In the genomic region with DNA sequence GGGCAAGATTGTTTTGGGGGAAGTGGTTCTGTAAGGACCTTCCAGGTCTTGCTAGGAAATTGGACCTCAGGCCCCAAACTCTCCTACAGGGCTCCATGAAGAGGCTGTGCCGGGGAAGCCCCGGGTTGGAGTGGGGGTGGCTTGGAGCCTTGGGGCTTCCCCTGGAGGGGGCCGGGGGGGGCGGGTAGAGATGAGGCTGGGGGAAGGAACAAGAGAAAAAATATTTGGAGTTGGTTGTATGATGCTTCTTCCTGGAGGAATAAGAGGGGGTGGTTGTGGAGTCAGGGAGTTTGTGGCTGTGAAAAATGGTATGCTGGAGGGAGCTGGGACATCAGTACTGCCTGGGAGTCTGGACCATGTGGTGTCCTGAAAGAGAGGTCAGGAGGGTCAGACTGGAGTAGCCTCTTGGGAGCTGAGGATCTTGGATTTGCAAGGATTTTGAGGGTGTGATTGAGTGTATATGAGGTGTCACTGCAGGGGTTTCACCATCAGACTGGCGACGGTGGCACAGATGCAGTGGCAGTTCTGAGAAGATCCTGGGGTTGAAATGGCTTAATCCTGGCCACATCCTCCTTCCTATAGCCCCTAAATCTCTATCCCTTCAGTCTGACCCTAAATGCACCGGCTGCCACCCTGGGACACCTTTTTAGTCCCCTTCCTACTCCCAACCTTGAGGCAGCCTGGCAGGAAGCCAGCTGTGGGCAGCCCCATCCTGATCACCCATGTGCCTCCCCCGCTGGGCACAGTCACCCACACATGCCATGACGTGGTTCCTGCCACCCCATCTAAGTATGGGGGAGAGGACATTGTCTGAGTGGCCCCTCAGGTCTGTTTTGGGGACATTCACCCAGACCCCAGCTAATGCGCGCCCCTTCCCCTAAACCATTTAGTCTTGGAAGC, we compare ENCODE assay signal across 9 cellular contexts. TPM values are rescaled to one million over a fixed set of nuclear protein-coding genes. Genes with fewer than 3 reads are reported as not detected.
DNase-seq lines count a peak whose midpoint lies in the region; ATAC-seq and TF ChIP-seq lines count a peak whose summit lies in the region.
"Had no signal": no experiment of that assay in that cellular context is flagged by ENCODE, and none has a peak within 500 bp of the region (broad histone marks: within the 10 kb centered on the region; RNA-seq: fewer than 3 reads in every experiment).

No MANE protein-coding gene starts in this region.

- H3K27me3 ChIP-seq in CD4-positive, CD25-positive, alpha-beta regulatory T cell (ENCODE audit: control insufficient read depth, insufficient read depth, low read length), result no peaks in the 10 kb centered on the region

- BruUV-seq in MCF 10A (replicated peaks; lab: Mats Ljungman, UMichigan), result no TSS peak

- peak overlapping the region; percentile 99 for H3K27ac ChIP-seq in CD4-positive, CD25-positive, alpha-beta regulatory T cell (ENCODE audit: insufficient read depth, low read length, poor library complexity, severe bottlenecking)
- H3K27ac ChIP-seq: epithelial cell of prostate had no signal

- peaks cover 94% of the 10 kb centered on the region for H3K4me1 ChIP-seq in CD4-positive, CD25-positive, alpha-beta regulatory T cell (ENCODE audit: control insufficient read depth, insufficient read depth, low read length, poor library complexity, severe bottlenecking)

- peak overlapping the region; percentile 97 to 100 (median 99) for H3K27ac Mint-ChIP-seq in CD4-positive, CD25-positive, alpha-beta regulatory T cell
- H3K27ac Mint-ChIP-seq in T-helper 17 cell (peak overlapping the region; percentile 99), MCF 10A (ENCODE audit: low read depth, unreplicated experiment) (no peak overlapping the region), type B pancreatic cell (no peak overlapping the region)
- H3K27ac Mint-ChIP-seq in natural killer cell treated with Interleukin-12 subunit alpha and Interleukin-12 subunit beta and Interleukin-15 and Interleukin-18, amount 100 ng/mL, for 72 hours, result peak overlapping the region; percentile 98 to 99

- peaks cover 1 to 88% (median 49%) of the 10 kb centered on the region in 4 donors for H3K4me1 Mint-ChIP-seq in CD4-positive, CD25-positive, alpha-beta regulatory T cell
- H3K4me1 Mint-ChIP-seq in T-helper 17 cell (peaks cover 68% of the 10 kb centered on the region), MCF 10A (ENCODE audit: insufficient read depth, unreplicated experiment) (peaks cover 76% of the 10 kb centered on the region), type B pancreatic cell (ENCODE audit: unreplicated experiment) (peaks cover 69% of the 10 kb centered on the region)
- H3K4me1 Mint-ChIP-seq in natural killer cell treated with Interleukin-12 subunit alpha and Interleukin-12 subunit beta and Interleukin-15 and Interleukin-18, amount 100 ng/mL, for 72 hours (ENCODE audit: low read depth in 2 of 2), result peaks cover 77 to 89% of the 10 kb centered on the region in 2 donors

- POLR2A ChIA-PET in MCF 10A (lab: Yijun Ruan, JAX), result interaction anchor here (0.8 to 2.8 kb wide), 4 partner anchors 11 to 22 kb away, joined by 3 to 11 read pairs (median 4); no protein-coding TSS in a partner anchor

- no peaks in the 10 kb centered on the region for H3K9me3 ChIP-seq in CD4-positive, CD25-positive, alpha-beta regulatory T cell (ENCODE audit: control insufficient read depth in 2 of 2, low read length in 2 of 2)
- H3K9me3 ChIP-seq in T-helper 17 cell (ENCODE audit: control insufficient read depth, low read length, poor library complexity, severe bottlenecking), result no peaks in the 10 kb centered on the region

- H3K4me3 ChIP-seq in CD4-positive, CD25-positive, alpha-beta regulatory T cell (ENCODE audit: low read depth, low read length), result peak overlapping the region; percentile 83

- peaks cover 18% of the 10 kb centered on the region for H3K27me3 Mint-ChIP-seq in CD4-positive, CD25-positive, alpha-beta regulatory T cell
- H3K27me3 Mint-ChIP-seq in T-helper 17 cell, result no peaks in the 10 kb centered on the region
- H3K27me3 Mint-ChIP-seq in MCF 10A (ENCODE audit: insufficient read depth, unreplicated experiment), result no peaks in the 10 kb centered on the region
- no peaks in the 10 kb centered on the region for H3K27me3 Mint-ChIP-seq in natural killer cell treated with Interleukin-12 subunit alpha and Interleukin-12 subunit beta and Interleukin-15 and Interleukin-18, amount 100 ng/mL, for 72 hours
- no peaks in the 10 kb centered on the region for H3K27me3 Mint-ChIP-seq in type B pancreatic cell

- TF ChIP-seq CTCF in MCF 10A (IDR thresholded peaks at IDR 0.05; ENCODE audit: unreplicated experiment) (no peak), type B pancreatic cell (conservative IDR thresholded peaks at IDR 0.05) (no peak)

- H3K36me3 Mint-ChIP-seq in CD4-positive, CD25-positive, alpha-beta regulatory T cell, result no peaks in the 10 kb centered on the region
- H3K36me3 Mint-ChIP-seq in T-helper 17 cell (ENCODE audit: low read depth) (peaks cover 8% of the 10 kb centered on the region), MCF 10A (ENCODE audit: insufficient read depth, unreplicated experiment) (peaks cover 5% of the 10 kb centered on the region), type B pancreatic cell (no peaks in the 10 kb centered on the region)
- H3K36me3 Mint-ChIP-seq in natural killer cell treated with Interleukin-12 subunit alpha and Interleukin-12 subunit beta and Interleukin-15 and Interleukin-18, amount 100 ng/mL, for 72 hours, result no peaks in the 10 kb centered on the region

- H3K4me3 Mint-ChIP-seq in CD4-positive, CD25-positive, alpha-beta regulatory T cell, result peak overlapping the region; percentile 92 to 99 (median 96)
- H3K4me3 Mint-ChIP-seq in T-helper 17 cell, result peak overlapping the region; percentile 96
- H3K4me3 Mint-ChIP-seq in MCF 10A (ENCODE audit: unreplicated experiment), result peak overlapping the region; percentile 81
- H3K4me3 Mint-ChIP-seq in natural killer cell treated with Interleukin-12 subunit alpha and Interleukin-12 subunit beta and Interleukin-15 and Interleukin-18, amount 100 ng/mL, for 72 hours, result peak overlapping the region; percentile 93
- H3K4me3 Mint-ChIP-seq in type B pancreatic cell, result peak overlapping the region; percentile 90

- DNase-seq in CD4-positive, CD25-positive, alpha-beta regulatory T cell, result peak; percentile 73 to 83 (median 77)
- DNase-seq in T-helper 17 cell, result peak; percentile 79 to 83 (median 80)
- DNase-seq in MCF 10A (ENCODE audit: unreplicated experiment), result no peak
- DNase-seq in natural killer cell treated with Interleukin-12 subunit alpha and Interleukin-12 subunit beta and Interleukin-15 and Interleukin-18, amount 100 ng/mL, for 72 hours (ENCODE audit: low spot score), result peak; percentile 74
- no peak for DNase-seq in type B pancreatic cell (ENCODE audit: extremely low spot score, unreplicated experiment)

- H3K36me3 ChIP-seq in CD4-positive, CD25-positive, alpha-beta regulatory T cell (ENCODE audit: control insufficient read depth, insufficient read depth, low read length), result no peaks in the 10 kb centered on the region

- peak in 1 of 2 donors; percentile 12 for ATAC-seq in CD4-positive, CD25-positive, alpha-beta regulatory T cell (ENCODE audit: low read depth in 2 of 2)
- ATAC-seq in T-helper 17 cell, result peak; percentile 17
- ATAC-seq in natural killer cell treated with Interleukin-12 subunit alpha and Interleukin-12 subunit beta and Interleukin-15 and Interleukin-18, amount 100 ng/mL, for 72 hours, result no peak
- ATAC-seq in HG03095 (IDR thresholded peaks at IDR 0.05; ENCODE audit: unreplicated experiment), result no peak
- no peak for ATAC-seq in GM18858 (IDR thresholded peaks at IDR 0.05; ENCODE audit: unreplicated experiment)
- ATAC-seq in HG03521 (IDR thresholded peaks at IDR 0.05; ENCODE audit: unreplicated experiment), result no peak

- CTCF ChIA-PET in MCF 10A (lab: Yijun Ruan, JAX), result interaction anchor here (0.6 to 1.1 kb wide), 6 partner anchors 8 to 95 kb away, joined by 3 to 7 read pairs (median 3); no protein-coding TSS in a partner anchor

- peaks cover 0 to 7% (median 0%) of the 10 kb centered on the region in 7 donors for H3K9me3 Mint-ChIP-seq in CD4-positive, CD25-positive, alpha-beta regulatory T cell
- H3K9me3 Mint-ChIP-seq in MCF 10A (ENCODE audit: unreplicated experiment), result no peaks in the 10 kb centered on the region
- no peaks in the 10 kb centered on the region for H3K9me3 Mint-ChIP-seq in natural killer cell treated with Interleukin-12 subunit alpha and Interleukin-12 subunit beta and Interleukin-15 and Interleukin-18, amount 100 ng/mL, for 72 hours
- no peaks in the 10 kb centered on the region for H3K9me3 Mint-ChIP-seq in type B pancreatic cell

- intact Hi-C loops in MCF 10A (cut with micrococcal nuclease), result no loop called here

RNA-seq across cellular contexts. Expression of gene RARA, which starts 10.9 kb away (rescaled TPM):
- 126 TPM for total RNA-seq in CD4-positive, CD25-positive, alpha-beta regulatory T cell
- polyA plus RNA-seq in CD4-positive, CD25-positive, alpha-beta regulatory T cell, result 10 to 100 TPM in 3 of 4 donors, 1 to 10 TPM in 1; 7.3 to 14.5 (median 12.6) TPM
- total RNA-seq in T-helper 17 cell, result 100 to 1,000 TPM in 1 of 2 donors, 10 to 100 TPM in 1; 97.0 to 106 TPM
- 12.2 and 12.6 TPM in 2 replicates for total RNA-seq in MCF 10A (2022)
- 10 to 100 TPM; 26.4 to 37.8 TPM for total RNA-seq in natural killer cell treated with Interleukin-12 subunit alpha and Interleukin-12 subunit beta and Interleukin-15 and Interleukin-18, amount 100 ng/mL, for 72 hours
- total RNA-seq in type B pancreatic cell (ENCODE audit: low replicate concordance), result 23.8 and 34.3 TPM in 2 replicates

RNA-seq across cellular contexts. Expression of gene CDC6, which starts 32.2 kb away (rescaled TPM):
- total RNA-seq in CD4-positive, CD25-positive, alpha-beta regulatory T cell, result 5.7 TPM
- 1 to 10 TPM in 2 of 4 donors, under 1 TPM in 1, not detected in 1; 0.59 to 1.7 (median 1.1) TPM for polyA plus RNA-seq in CD4-positive, CD25-positive, alpha-beta regulatory T cell
- total RNA-seq in T-helper 17 cell, result 1 to 10 TPM; 1.2 to 2.7 TPM
- total RNA-seq in MCF 10A (2022), result 70.0 and 96.8 TPM in 2 replicates
- total RNA-seq in natural killer cell treated with Interleukin-12 subunit alpha and Interleukin-12 subunit beta and Interleukin-15 and Interleukin-18, amount 100 ng/mL, for 72 hours, result 100 to 1,000 TPM in 1 of 2 donors, 10 to 100 TPM in 1; 79.2 to 172 TPM
- total RNA-seq in type B pancreatic cell (ENCODE audit: low replicate concordance), result 23.2 and 50.3 TPM in 2 replicates

RNA-seq across cellular contexts. Expression of gene GJD3, which starts 44.6 kb away (rescaled TPM):
- total RNA-seq in CD4-positive, CD25-positive, alpha-beta regulatory T cell, result not detected
- not detected for polyA plus RNA-seq in CD4-positive, CD25-positive, alpha-beta regulatory T cell
- not detected for total RNA-seq in T-helper 17 cell
- not detected in 2 replicates for total RNA-seq in MCF 10A (2022)
- total RNA-seq in natural killer cell treated with Interleukin-12 subunit alpha and Interleukin-12 subunit beta and Interleukin-15 and Interleukin-18, amount 100 ng/mL, for 72 hours, result not detected
- 0.36 and 0.43 TPM in 2 replicates for total RNA-seq in type B pancreatic cell (ENCODE audit: low replicate concordance)

Comparison
In these comparisons a context has a peak if more than half of its experiments do, and no peak if none do; other contexts are left out.
1. DNase-seq: peak in CD4-positive, CD25-positive, alpha-beta regulatory T cell (3 of 3), T-helper 17 cell (3 of 3) and natural killer cell treated with Interleukin-12 subunit alpha and Interleukin-12 subunit beta and Interleukin-15 and Interleukin-18, amount 100 ng/mL, for 72 hours (single experiment); none in MCF 10A (single experiment) and type B pancreatic cell (single experiment).
2. H3K27ac Mint-ChIP-seq: peak in CD4-positive, CD25-positive, alpha-beta regulatory T cell (3 of 3), T-helper 17 cell (single experiment) and natural killer cell treated with Interleukin-12 subunit alpha and Interleukin-12 subunit beta and Interleukin-15 and Interleukin-18, amount 100 ng/mL, for 72 hours (2 of 2); none in MCF 10A (single experiment) and type B pancreatic cell (single experiment).
3. Peak in every context shown above with its lines, with median percentiles within 50 percentile points of each other: H3K4me3 Mint-ChIP-seq.